2 cellular contexts compared by ENCODE assay signal in the genomic region with DNA sequence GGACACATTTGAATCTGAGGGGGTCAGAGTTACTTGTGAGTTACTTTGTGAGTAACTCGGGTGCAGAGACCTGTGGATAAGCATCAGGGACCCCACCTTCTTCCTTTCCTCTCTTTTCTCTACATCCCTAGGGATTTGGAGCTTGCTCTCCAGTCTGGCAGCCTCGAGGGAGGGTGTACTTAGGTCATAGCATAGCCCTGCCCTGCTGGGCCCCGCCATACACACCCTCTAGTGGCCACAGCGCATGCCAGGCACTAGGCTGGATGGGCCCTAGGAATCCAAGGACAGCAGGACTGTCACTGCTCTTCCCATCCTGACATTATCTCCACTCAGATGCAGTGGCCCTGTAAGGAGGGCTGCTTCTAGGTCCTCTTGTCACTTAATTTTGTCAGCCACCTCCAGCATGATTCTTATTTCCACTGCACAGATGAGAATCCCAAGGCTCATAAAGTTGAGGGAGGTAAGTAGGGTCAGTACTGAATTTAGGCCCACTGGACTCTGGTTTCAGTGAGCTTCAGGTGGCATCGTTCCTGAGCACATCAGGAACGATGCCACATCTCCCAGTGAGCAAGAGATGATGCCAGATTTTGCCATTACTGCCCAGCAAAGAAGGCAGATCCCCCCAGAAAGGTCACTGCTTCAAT.
A peak's percentile ranks its signal among the peaks of the same experiment; 100 is the strongest.
TF ChIP-seq lines count a peak whose summit lies in the region.

No MANE protein-coding gene starts in this region.

TF ChIP-seq in HCT116, 20 proteins besides CTCF, POLR2A, EP300 and RAD21:
- no peak for TF ChIP-seq SIN3A (IDR thresholded peaks at IDR 0.05; ENCODE audit: low read depth)
- TF ChIP-seq, protein P1, sequence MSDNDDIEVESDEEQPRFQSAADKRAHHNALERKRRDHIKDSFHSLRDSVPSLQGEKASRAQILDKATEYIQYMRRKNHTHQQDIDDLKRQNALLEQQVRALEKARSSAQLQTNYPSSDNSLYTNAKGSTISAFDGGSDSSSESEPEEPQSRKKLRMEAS (IDR thresholded peaks at IDR 0.05) = no peak
- no peak for TF ChIP-seq EGR1 (IDR thresholded peaks at IDR 0.05; ENCODE audit: low read depth)
- TF ChIP-seq, protein P2, sequence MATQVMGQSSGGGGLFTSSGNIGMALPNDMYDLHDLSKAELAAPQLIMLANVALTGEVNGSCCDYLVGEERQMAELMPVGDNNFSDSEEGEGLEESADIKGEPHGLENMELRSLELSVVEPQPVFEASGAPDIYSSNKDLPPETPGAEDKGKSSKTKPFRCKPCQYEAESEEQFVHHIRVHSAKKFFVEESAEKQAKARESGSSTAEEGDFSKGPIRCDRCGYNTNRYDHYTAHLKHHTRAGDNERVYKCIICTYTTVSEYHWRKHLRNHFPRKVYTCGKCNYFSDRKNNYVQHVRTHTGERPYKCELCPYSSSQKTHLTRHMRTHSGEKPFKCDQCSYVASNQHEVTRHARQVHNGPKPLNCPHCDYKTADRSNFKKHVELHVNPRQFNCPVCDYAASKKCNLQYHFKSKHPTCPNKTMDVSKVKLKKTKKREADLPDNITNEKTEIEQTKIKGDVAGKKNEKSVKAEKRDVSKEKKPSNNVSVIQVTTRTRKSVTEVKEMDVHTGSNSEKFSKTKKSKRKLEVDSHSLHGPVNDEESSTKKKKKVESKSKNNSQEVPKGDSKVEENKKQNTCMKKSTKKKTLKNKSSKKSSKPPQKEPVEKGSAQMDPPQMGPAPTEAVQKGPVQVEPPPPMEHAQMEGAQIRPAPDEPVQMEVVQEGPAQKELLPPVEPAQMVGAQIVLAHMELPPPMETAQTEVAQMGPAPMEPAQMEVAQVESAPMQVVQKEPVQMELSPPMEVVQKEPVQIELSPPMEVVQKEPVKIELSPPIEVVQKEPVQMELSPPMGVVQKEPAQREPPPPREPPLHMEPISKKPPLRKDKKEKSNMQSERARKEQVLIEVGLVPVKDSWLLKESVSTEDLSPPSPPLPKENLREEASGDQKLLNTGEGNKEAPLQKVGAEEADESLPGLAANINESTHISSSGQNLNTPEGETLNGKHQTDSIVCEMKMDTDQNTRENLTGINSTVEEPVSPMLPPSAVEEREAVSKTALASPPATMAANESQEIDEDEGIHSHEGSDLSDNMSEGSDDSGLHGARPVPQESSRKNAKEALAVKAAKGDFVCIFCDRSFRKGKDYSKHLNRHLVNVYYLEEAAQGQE (IDR thresholded peaks at IDR 0.05; ENCODE audit: low read depth) = no peak
- TF ChIP-seq ZFX (IDR thresholded peaks at IDR 0.05) = 0 out of 2 replicates have a peak, but pooled peaks have one; percentile 9
- no peak for TF ChIP-seq EZH2phosphoT487 (IDR thresholded peaks at IDR 0.05; ENCODE audit: borderline replicate concordance)
- TF ChIP-seq CBX3 (IDR thresholded peaks at IDR 0.05; ENCODE audit: low read depth) = no peak

TF ChIP-seq in H1, 55 proteins besides CTCF, POLR2A, EP300 and RAD21:
- TF ChIP-seq SIX5 (IDR thresholded peaks at IDR 0.05; ENCODE audit: low read depth, low read length) (no peak), BCL11A (IDR thresholded peaks at IDR 0.05; ENCODE audit: low read depth in 2 of 2, low read length in 2 of 2) (no peak), GABPA (IDR thresholded peaks at IDR 0.05; ENCODE audit: borderline replicate concordance, insufficient read depth, low read length) (0 out of 2 replicates have a peak, but pooled peaks have one; percentile 18), YY1 (IDR thresholded peaks at IDR 0.05; ENCODE audit: low read depth, low read length) (no peak), EZH2 (IDR thresholded peaks at IDR 0.05; ENCODE audit: low read depth, low read length, severe bottlenecking) (no peak), RBBP5 (IDR thresholded peaks at IDR 0.05; ENCODE audit: borderline replicate concordance, low read depth, low read length) (no peak), SP2 (IDR thresholded peaks at IDR 0.05; ENCODE audit: low read length) (no peak), CTBP2 (IDR thresholded peaks at IDR 0.05; ENCODE audit: borderline replicate concordance, insufficient read depth, insufficient read length, low read length) (no peak), TEAD4 (IDR thresholded peaks at IDR 0.05; ENCODE audit: low read depth, low read length) (peak; percentile 88)
- TF ChIP-seq, protein P1 (IDR thresholded peaks at IDR 0.05) = peak; percentile 42; the same call in 1 of the 2 replicates
